22 cellular contexts compared by ENCODE assay signal in genomic region chr14:102345232-102345631, GRCh38. TPM values are rescaled to one million over a fixed set of nuclear protein-coding genes. Genes with fewer than 3 reads are reported as not detected.
DNase-seq lines count a peak whose midpoint lies in the region; ATAC-seq and TF ChIP-seq lines count a peak whose summit lies in the region.
"Had no signal": no experiment of that assay in that cellular context is flagged by ENCODE, and none has a peak within 500 bp of the region (broad histone marks: within the 10 kb centered on the region; RNA-seq: fewer than 3 reads in every experiment).

No MANE protein-coding gene starts in this region.

- H3K4me3 ChIP-seq in endodermal cell (ENCODE audit: low read length) = no peak overlapping the region
- H3K4me3 ChIP-seq: K562, PC-9 had no signal

- H3K4ac ChIP-seq in H9 (ENCODE audit: low read depth, low read length) = no peak overlapping the region

- H4K91ac ChIP-seq in H9 (ENCODE audit: insufficient read length, low read depth, low read length) = no peak overlapping the region

- H2AK5ac ChIP-seq in H9 (ENCODE audit: insufficient read length, low read length) = no peak overlapping the region

- peak overlapping the region; percentile 23 for H3K27ac Mint-ChIP-seq in activated naive CD8-positive, alpha-beta T cell
- H3K27ac Mint-ChIP-seq in activated naive CD8-positive, alpha-beta T cell treated with anti-CD3 and anti-CD28 coated beads, Interleukin-2, amount 50 U/mL, for 24 hours = no peak overlapping the region
- peak overlapping the region; percentile 51 for H3K27ac Mint-ChIP-seq in activated naive CD8-positive, alpha-beta T cell treated with anti-CD3 and anti-CD28 coated beads for 36 hours
- H3K27ac Mint-ChIP-seq in endodermal cell (peak overlapping the region; percentile 52), H9 (peak overlapping the region in 1 of 3 experiments; percentile 73; a peak in 1 of 7 replicates)
- peak overlapping the region; percentile 4 for H3K27ac Mint-ChIP-seq in stimulated activated naive B cell treated with anti-CD40 and anti-IgM and Interleukin-4, amounts not matched to agents 10 μg/mL and 1 μg/mL and 100 μg/mL, for 72 hours

- no peak overlapping the region for H2BK20ac ChIP-seq in H9 (ENCODE audit: low read depth, low read length, poor library complexity, severe bottlenecking)

- no peaks in the 10 kb centered on the region for H3K4me1 ChIP-seq in endodermal cell (ENCODE audit: control insufficient read depth, insufficient read depth, low read length)
- no peaks in the 10 kb centered on the region for H3K4me1 ChIP-seq in H9 (ENCODE audit: insufficient read depth, low read length)

- H2BK5ac ChIP-seq in H9 (ENCODE audit: insufficient read length, low read length) = no peak overlapping the region

- H3K27ac ChIP-seq in endodermal cell (ENCODE audit: low read depth, low read length) (no peak overlapping the region), H9 (ENCODE audit: insufficient read length, low read depth, low read length) (no peak overlapping the region)
- H3K27ac ChIP-seq: C4-2B, PC-9 had no signal

- no peak overlapping the region for H3T11ph ChIP-seq in H9 (ENCODE audit: low read length)

- no peak overlapping the region for H2AFZ ChIP-seq in H9 (ENCODE audit: low read length)
- H2AFZ ChIP-seq: PC-9 had no signal

- WGBS in endodermal cell (ENCODE audit: insufficient coverage in 1 of 2, insufficient read length in 1 of 2), 2 experiments = 93% methylated on average over 3 of the region's 3 CpGs
- no CpG with 5 or more reads among the region's 3 CpGs for WGBS in H9 (ENCODE audit: extremely low coverage, insufficient read length, low lambda C conversion rate)

- no peak overlapping the region for H2BK15ac ChIP-seq in H9 (ENCODE audit: low read depth, low read length)

- H3K9ac ChIP-seq in endodermal cell (ENCODE audit: extremely low read depth, low read length, poor library complexity, severe bottlenecking) (no peak overlapping the region), H9 (ENCODE audit: extremely low read depth, insufficient read length, low read length) (no peak overlapping the region)

- no peak for TF ChIP-seq CTCF in endodermal cell (conservative IDR thresholded peaks at IDR 0.05)
- no peak for TF ChIP-seq CTCF in H9 (conservative IDR thresholded peaks at IDR 0.05)

- H4K5ac ChIP-seq in H9 (ENCODE audit: insufficient read length, low read depth, low read length) = no peak overlapping the region

- H3K18ac ChIP-seq in H9 (ENCODE audit: insufficient read length, low read depth, low read length) = no peak overlapping the region

- H3K9me3 Mint-ChIP-seq in activated naive CD8-positive, alpha-beta T cell (ENCODE audit: low read depth) = no peaks in the 10 kb centered on the region
- no peaks in the 10 kb centered on the region for H3K9me3 Mint-ChIP-seq in activated naive CD8-positive, alpha-beta T cell treated with anti-CD3 and anti-CD28 coated beads, Interleukin-2, amount 50 U/mL, for 24 hours
- no peaks in the 10 kb centered on the region for H3K9me3 Mint-ChIP-seq in activated naive CD8-positive, alpha-beta T cell treated with anti-CD3 and anti-CD28 coated beads for 36 hours
- no peaks in the 10 kb centered on the region for H3K9me3 Mint-ChIP-seq in endodermal cell
- H3K9me3 Mint-ChIP-seq in stimulated activated naive B cell treated with anti-CD40 and anti-IgM and Interleukin-4, amounts not matched to agents 10 μg/mL and 1 μg/mL and 100 μg/mL, for 72 hours = no peaks in the 10 kb centered on the region
- no peaks in the 10 kb centered on the region for H3K9me3 Mint-ChIP-seq in H9

- H4K20me1 ChIP-seq in H9 (ENCODE audit: control insufficient read depth, insufficient read depth, insufficient read length) = no peaks in the 10 kb centered on the region

- no peak overlapping the region for H3K14ac ChIP-seq in H9 (ENCODE audit: insufficient read depth, low read length)

- H3K56ac ChIP-seq in H9 (ENCODE audit: insufficient read length, low read depth, low read length) = no peak overlapping the region

- no peak overlapping the region for H3K4me2 ChIP-seq in H9 (ENCODE audit: insufficient read depth, insufficient read length, low read length)
- H3K4me2 ChIP-seq: PC-9 had no signal

- H3K27me3 Mint-ChIP-seq in activated naive CD8-positive, alpha-beta T cell = no peaks in the 10 kb centered on the region
- H3K27me3 Mint-ChIP-seq in activated naive CD8-positive, alpha-beta T cell treated with anti-CD3 and anti-CD28 coated beads, Interleukin-2, amount 50 U/mL, for 24 hours = no peaks in the 10 kb centered on the region
- H3K27me3 Mint-ChIP-seq in activated naive CD8-positive, alpha-beta T cell treated with anti-CD3 and anti-CD28 coated beads for 36 hours = no peaks in the 10 kb centered on the region
- H3K27me3 Mint-ChIP-seq in endodermal cell (ENCODE audit: insufficient read depth) (no peaks in the 10 kb centered on the region), H9 (ENCODE audit: low read depth) (no peaks in the 10 kb centered on the region)
- no peaks in the 10 kb centered on the region for H3K27me3 Mint-ChIP-seq in stimulated activated naive B cell treated with anti-CD40 and anti-IgM and Interleukin-4, amounts not matched to agents 10 μg/mL and 1 μg/mL and 100 μg/mL, for 72 hours

- no peak overlapping the region for H3K4me3 Mint-ChIP-seq in activated naive CD8-positive, alpha-beta T cell
- H3K4me3 Mint-ChIP-seq in activated naive CD8-positive, alpha-beta T cell treated with anti-CD3 and anti-CD28 coated beads, Interleukin-2, amount 50 U/mL, for 24 hours = no peak overlapping the region
- H3K4me3 Mint-ChIP-seq in activated naive CD8-positive, alpha-beta T cell treated with anti-CD3 and anti-CD28 coated beads for 36 hours = no peak overlapping the region
- H3K4me3 Mint-ChIP-seq in endodermal cell (no peak overlapping the region), H9 (no peak overlapping the region)
- no peak overlapping the region for H3K4me3 Mint-ChIP-seq in stimulated activated naive B cell treated with anti-CD40 and anti-IgM and Interleukin-4, amounts not matched to agents 10 μg/mL and 1 μg/mL and 100 μg/mL, for 72 hours

- no peaks in the 10 kb centered on the region for H3K79me1 ChIP-seq in H9 (ENCODE audit: insufficient read depth, low read depth, low read length, poor library complexity, severe bottlenecking)

- peaks cover 3% of the 10 kb centered on the region for H3K36me3 Mint-ChIP-seq in activated naive CD8-positive, alpha-beta T cell
- H3K36me3 Mint-ChIP-seq in activated naive CD8-positive, alpha-beta T cell treated with anti-CD3 and anti-CD28 coated beads, Interleukin-2, amount 50 U/mL, for 24 hours (ENCODE audit: low read depth) = peaks cover 29% of the 10 kb centered on the region
- H3K36me3 Mint-ChIP-seq in activated naive CD8-positive, alpha-beta T cell treated with anti-CD3 and anti-CD28 coated beads for 36 hours = peaks cover 25% of the 10 kb centered on the region
- H3K36me3 Mint-ChIP-seq in endodermal cell (ENCODE audit: low read depth) (peaks cover 68% of the 10 kb centered on the region), H9 (ENCODE audit: insufficient read depth in 1 of 3, low read depth in 3 of 3) (peaks cover 18 to 63% (median 41%) of the 10 kb centered on the region in 3 experiments; a peak in 6 of 7 replicates)
- H3K36me3 Mint-ChIP-seq in stimulated activated naive B cell treated with anti-CD40 and anti-IgM and Interleukin-4, amounts not matched to agents 10 μg/mL and 1 μg/mL and 100 μg/mL, for 72 hours = peaks cover 28 to 57% of the 10 kb centered on the region in 2 donors

- no peak for ATAC-seq in activated naive CD8-positive, alpha-beta T cell treated with anti-CD3 and anti-CD28 coated beads, Interleukin-2, amount 50 U/mL, for 24 hours
- ATAC-seq in stimulated activated naive B cell treated with anti-CD40 and anti-IgM and Interleukin-4, amounts not matched to agents 10 μg/mL and 1 μg/mL and 100 μg/mL, for 72 hours (replicated peaks) = no peak
- ATAC-seq in GM21528 (IDR thresholded peaks at IDR 0.05; ENCODE audit: low FRiP score, unreplicated experiment) = no peak
- ATAC-seq: K562 had no signal

- no peaks in the 10 kb centered on the region for H3K4me1 Mint-ChIP-seq in activated naive CD8-positive, alpha-beta T cell (ENCODE audit: low read depth)
- no peaks in the 10 kb centered on the region for H3K4me1 Mint-ChIP-seq in activated naive CD8-positive, alpha-beta T cell treated with anti-CD3 and anti-CD28 coated beads, Interleukin-2, amount 50 U/mL, for 24 hours
- H3K4me1 Mint-ChIP-seq in activated naive CD8-positive, alpha-beta T cell treated with anti-CD3 and anti-CD28 coated beads for 36 hours = no peaks in the 10 kb centered on the region
- H3K4me1 Mint-ChIP-seq in endodermal cell (no peaks in the 10 kb centered on the region), H9 (no peaks in the 10 kb centered on the region)
- H3K4me1 Mint-ChIP-seq in stimulated activated naive B cell treated with anti-CD40 and anti-IgM and Interleukin-4, amounts not matched to agents 10 μg/mL and 1 μg/mL and 100 μg/mL, for 72 hours = peaks cover 3 to 7% of the 10 kb centered on the region in 2 donors

- H3K23me2 ChIP-seq in H9 (ENCODE audit: insufficient read length, low read depth, low read length, poor library complexity, severe bottlenecking) = no peaks in the 10 kb centered on the region

- H3K36me3 ChIP-seq in endodermal cell (ENCODE audit: control insufficient read depth, insufficient read depth, low read length) = peaks cover 39% of the 10 kb centered on the region

- H3K79me2 ChIP-seq in H9 (ENCODE audit: insufficient read depth, low read length) = no peaks in the 10 kb centered on the region

- H3K23ac ChIP-seq in H9 (ENCODE audit: insufficient read length, low read depth, low read length) = no peak overlapping the region

- no peak overlapping the region for H2BK12ac ChIP-seq in H9 (ENCODE audit: insufficient read length, low read depth, low read length)

- H2BK120ac ChIP-seq in H9 (ENCODE audit: low read depth, low read length, poor library complexity, severe bottlenecking) = no peak overlapping the region

- H3K9me3 ChIP-seq in endodermal cell (ENCODE audit: control insufficient read depth, low read length) (no peaks in the 10 kb centered on the region), H9 (ENCODE audit: control insufficient read depth, low read depth, low read length) (no peaks in the 10 kb centered on the region)

- H3K27me3 ChIP-seq in endodermal cell (ENCODE audit: control insufficient read depth, insufficient read depth, low read length, poor library complexity, severe bottlenecking) (no peaks in the 10 kb centered on the region), H9 (ENCODE audit: insufficient read depth, low read length) (no peaks in the 10 kb centered on the region)

- DNase-seq in activated naive CD8-positive, alpha-beta T cell treated with anti-CD3 and anti-CD28 coated beads, Interleukin-2, amount 50 U/mL, for 24 hours = no peak
- DNase-seq in activated naive CD8-positive, alpha-beta T cell treated with anti-CD3 and anti-CD28 coated beads for 36 hours = no peak
- DNase-seq in endodermal cell = no peak
- no peak for DNase-seq in stimulated activated naive B cell treated with anti-CD40 and anti-IgM and Interleukin-4, amounts not matched to agents 10 μg/mL and 1 μg/mL and 100 μg/mL, for 72 hours
- no peak for DNase-seq in H9
- DNase-seq in NCI-H69 (lab: John Stamatoyannopoulos, UW) = no peak
- DNase-seq: EL, GF-D8, MM.1S, NCI-H1092, NCI-H1436, NCI-H187 treated with DMSO at 0.1 percent for 48 hours, NCI-H2107, NCI-H446 treated with DMSO at 0.1 percent for 48 hours, NCI-H526 treated with DMSO at 0.1 percent for 48 hours, RPMI8226, SHP77 treated with DMSO at 0.1 percent for 48 hours had no signal

- no peak overlapping the region for H4K8ac ChIP-seq in H9 (replicated peaks; ENCODE audit: insufficient read length, low read depth, low read length)

RNA-seq across cellular contexts. Expression of gene CINP, which starts 17.5 kb away (rescaled TPM):
- 10 to 100 TPM; 59.2 to 61.8 TPM for total RNA-seq in activated naive CD8-positive, alpha-beta T cell treated with anti-CD3 and anti-CD28 coated beads for 36 hours
- total RNA-seq in endodermal cell = 10 to 100 TPM; 33.3 to 38.3 TPM
- polyA plus RNA-seq in endodermal cell (2013, experiment 1 of 2) = 33.4 TPM
- 39.2 TPM for polyA plus RNA-seq in endodermal cell (2013, experiment 2 of 2)
- 39.3 and 39.5 TPM in 2 replicates for total RNA-seq in H9 (2021)

RNA-seq across cellular contexts. Expression of gene TECPR2, which starts 17.5 kb away (rescaled TPM):
- 1 to 10 TPM; 4.8 to 5.7 TPM for total RNA-seq in activated naive CD8-positive, alpha-beta T cell treated with anti-CD3 and anti-CD28 coated beads for 36 hours
- total RNA-seq in endodermal cell = 10 to 100 TPM; 27.7 to 28.0 TPM
- 11.5 TPM for polyA plus RNA-seq in endodermal cell (2013, experiment 1 of 2)
- 11.9 TPM for polyA plus RNA-seq in endodermal cell (2013, experiment 2 of 2)
- 15.0 and 15.4 TPM in 2 replicates for total RNA-seq in H9 (2021)

RNA-seq across cellular contexts. Expression of gene ZNF839, which starts 25.7 kb away (rescaled TPM):
- 10 to 100 TPM; 12.9 TPM for total RNA-seq in activated naive CD8-positive, alpha-beta T cell treated with anti-CD3 and anti-CD28 coated beads for 36 hours
- total RNA-seq in endodermal cell = 10 to 100 TPM; 16.5 to 19.1 TPM
- polyA plus RNA-seq in endodermal cell (2013, experiment 1 of 2) = 12.7 TPM
- 12.5 TPM for polyA plus RNA-seq in endodermal cell (2013, experiment 2 of 2)
- total RNA-seq in H9 (2021) = 9.4 and 10.4 TPM in 2 replicates

RNA-seq across cellular contexts. Expression of gene MOK, which starts 40.3 kb away (rescaled TPM):
- total RNA-seq in activated naive CD8-positive, alpha-beta T cell treated with anti-CD3 and anti-CD28 coated beads for 36 hours = 1 to 10 TPM; 6.5 to 7.4 TPM
- 100 to 1,000 TPM in 1 of 2 donors, 10 to 100 TPM in 1; 60.3 to 102 TPM for total RNA-seq in endodermal cell
- polyA plus RNA-seq in endodermal cell (2013, experiment 1 of 2) = 15.4 TPM
- polyA plus RNA-seq in endodermal cell (2013, experiment 2 of 2) = 17.6 TPM
- 2.8 and 3.0 TPM in 2 replicates for total RNA-seq in H9 (2021)
